ENCODE assay signal across 22 cellular contexts in genomic region chr10:112768121-112768520, GRCh38.
DNase-seq lines count a peak whose midpoint lies in the region; ATAC-seq, FAIRE-seq and TF ChIP-seq lines count a peak whose summit lies in the region.
"Had no signal": no experiment of that assay in that cellular context is flagged by ENCODE, and none has a peak within 500 bp of the region (broad histone marks: within the 10 kb centered on the region; RNA-seq: fewer than 3 reads in every experiment).

No MANE protein-coding gene starts in this region.

- H3K9me3 ChIP-seq in HUES48 (ENCODE audit: control insufficient read depth, insufficient read depth, low read length), result no peaks in the 10 kb centered on the region
- no peaks in the 10 kb centered on the region for H3K9me3 ChIP-seq in esophagus muscularis mucosa
- no peaks in the 10 kb centered on the region for H3K9me3 ChIP-seq in neural progenitor cell (ENCODE audit: low read depth)
- H3K9me3 ChIP-seq in aorta (ENCODE audit: control insufficient read depth, low read length), result no peaks in the 10 kb centered on the region
- H3K9me3 ChIP-seq: BE2C, SK-N-SH had no signal

- H3K9me3 Mint-ChIP-seq in neural progenitor cell, result peaks cover 4% of the 10 kb centered on the region
- H3K9me3 Mint-ChIP-seq: CD4-positive, alpha-beta memory T cell had no signal

- peak; percentile 31 for DNase-seq in esophagus muscularis mucosa (ENCODE audit: extremely low spot score)
- peak; percentile 27 for DNase-seq in neural progenitor cell (ENCODE audit: low spot score)
- DNase-seq in aorta, result no peak
- DNase-seq in stimulated activated naive CD4-positive, alpha-beta T cell (lab: John Stamatoyannopoulos, UW), result no peak
- no peak for DNase-seq in RCC 7860 (ENCODE audit: low spot score)
- DNase-seq: BE2C; CD4-positive, alpha-beta memory T cell; DND-41; GDM1; H7; NCI-H1436 treated with DMSO at 0.1 percent for 48 hours; NCI-H2081 treated with DMSO at 0.1 percent for 48 hours; NCI-H345; NCI-H526 treated with DMSO at 0.1 percent for 48 hours; SK-N-SH had no signal

- peak overlapping the region; percentile 33 for H3K4me2 ChIP-seq in neural progenitor cell
- H3K4me2 ChIP-seq: SK-N-SH had no signal

- H3K27ac Mint-ChIP-seq in neural progenitor cell, result no peak overlapping the region

- peaks cover 10% of the 10 kb centered on the region for H3F3A ChIP-seq in neural progenitor cell (ENCODE audit: low read depth)

- no peaks in the 10 kb centered on the region for H3K79me2 ChIP-seq in neural progenitor cell (ENCODE audit: low read depth)

- H4K20me1 ChIP-seq in neural progenitor cell (ENCODE audit: low read depth), result no peaks in the 10 kb centered on the region

- no peak overlapping the region for H3K4me3 Mint-ChIP-seq in neural progenitor cell
- H3K4me3 Mint-ChIP-seq: CD4-positive, alpha-beta memory T cell had no signal

- intact Hi-C loops in esophagus muscularis mucosa (cut with DNase I), result no loop called here
- intact Hi-C loops in aorta (cut with DNase I), result no loop called here

- peaks cover 7% of the 10 kb centered on the region for H3K36me3 Mint-ChIP-seq in neural progenitor cell

- 96% methylated on average over 7 of the region's 7 CpGs for WGBS in esophagus muscularis mucosa
- WGBS in aorta, 2 donors, result 96 to 97% methylated on average over 7 of the region's 7 CpGs

- no peak overlapping the region for H2AFZ ChIP-seq in neural progenitor cell (replicated peaks)

- peak; percentile 41 for ATAC-seq in aorta (ENCODE audit: low FRiP score)
- ATAC-seq in GM18861 (IDR thresholded peaks at IDR 0.05; ENCODE audit: unreplicated experiment), result no peak
- ATAC-seq: K562, Right ventricle myocardium inferior had no signal

- FAIRE-seq in RCC 7860 (lab: Jason Lieb, UNC), result no peak
- FAIRE-seq: D721Med, GM12892, GM19239, K562 had no signal

- H3K27ac ChIP-seq in HUES48 (ENCODE audit: low read depth, low read length) (peak overlapping the region; percentile 13), esophagus muscularis mucosa (replicated peaks in 1 of 4) (no peak overlapping the region), neural progenitor cell (peak overlapping the region; percentile 25), aorta (ENCODE audit: low read depth in 1 of 2, low read length in 2 of 2) (no peak overlapping the region)

- H3K36me3 ChIP-seq in HUES48 (ENCODE audit: control insufficient read depth, insufficient read depth, low read length) (no peaks in the 10 kb centered on the region), esophagus muscularis mucosa (no peaks in the 10 kb centered on the region), neural progenitor cell (no peaks in the 10 kb centered on the region), aorta (ENCODE audit: control insufficient read depth in 1 of 2, insufficient read depth in 2 of 2, low read length in 1 of 2) (peaks cover 0 to 2% of the 10 kb centered on the region in 2 donors)
- H3K36me3 ChIP-seq: BE2C had no signal

- no peak overlapping the region for H3K9ac ChIP-seq in HUES48 (ENCODE audit: low read depth, low read length)
- no peak overlapping the region for H3K9ac ChIP-seq in neural progenitor cell
- H3K9ac ChIP-seq: SK-N-SH had no signal

- no peaks in the 10 kb centered on the region for H3K4me1 Mint-ChIP-seq in neural progenitor cell

- no peak for TF ChIP-seq EP300 in esophagus muscularis mucosa (IDR thresholded peaks at IDR 0.05)

- no peak for TF ChIP-seq POLR2A in esophagus muscularis mucosa (IDR thresholded peaks at IDR 0.05; ENCODE audit: low read depth)

- no peaks in the 10 kb centered on the region for H3K27me3 Mint-ChIP-seq in neural progenitor cell (ENCODE audit: insufficient read depth, low read depth)
- H3K27me3 Mint-ChIP-seq: CD4-positive, alpha-beta memory T cell had no signal

- no peak overlapping the region for H3K4me3 ChIP-seq in HUES48 (ENCODE audit: low read depth, low read length)
- no peak overlapping the region for H3K4me3 ChIP-seq in esophagus muscularis mucosa
- H3K4me3 ChIP-seq in neural progenitor cell, result no peak overlapping the region
- no peak overlapping the region for H3K4me3 ChIP-seq in aorta (ENCODE audit: low read length in 2 of 2)
- H3K4me3 ChIP-seq: K562 had no signal

- TF ChIP-seq CTCF in esophagus muscularis mucosa (IDR thresholded peaks at IDR 0.05) (no peak), neural progenitor cell (IDR thresholded peaks at IDR 0.05) (no peak)

- peaks cover 33% of the 10 kb centered on the region for H3K4me1 ChIP-seq in HUES48 (ENCODE audit: control insufficient read depth, insufficient read depth, low read length)
- H3K4me1 ChIP-seq in esophagus muscularis mucosa, result no peaks in the 10 kb centered on the region
- peaks cover 9% of the 10 kb centered on the region for H3K4me1 ChIP-seq in neural progenitor cell
- no peaks in the 10 kb centered on the region for H3K4me1 ChIP-seq in aorta (ENCODE audit: control insufficient read depth in 1 of 2, insufficient read depth in 2 of 2, low read length in 2 of 2)

- H3K27me3 ChIP-seq in HUES48 (ENCODE audit: control insufficient read depth, insufficient read depth, low read length), result no peaks in the 10 kb centered on the region
- H3K27me3 ChIP-seq in esophagus muscularis mucosa, result no peaks in the 10 kb centered on the region
- H3K27me3 ChIP-seq in neural progenitor cell, result no peaks in the 10 kb centered on the region
- H3K27me3 ChIP-seq in aorta (ENCODE audit: control insufficient read depth in 1 of 2, insufficient read depth in 2 of 2, low read length in 1 of 2), result no peaks in the 10 kb centered on the region
- H3K27me3 ChIP-seq: BE2C had no signal

Comparison
In these comparisons a context has a peak if more than half of its experiments do, and no peak if none do; other contexts are left out.
1. H3K27ac ChIP-seq: peak in HUES48 (single experiment) and neural progenitor cell (single experiment); none in esophagus muscularis mucosa (0 of 4) and aorta (0 of 2).
2. DNase-seq: peak in esophagus muscularis mucosa (single experiment) and neural progenitor cell (single experiment); none in aorta (0 of 2), stimulated activated naive CD4-positive, alpha-beta T cell (0 of 6) and RCC 7860 (single experiment).